9 cellular contexts compared by ENCODE assay signal in the genomic region with DNA sequence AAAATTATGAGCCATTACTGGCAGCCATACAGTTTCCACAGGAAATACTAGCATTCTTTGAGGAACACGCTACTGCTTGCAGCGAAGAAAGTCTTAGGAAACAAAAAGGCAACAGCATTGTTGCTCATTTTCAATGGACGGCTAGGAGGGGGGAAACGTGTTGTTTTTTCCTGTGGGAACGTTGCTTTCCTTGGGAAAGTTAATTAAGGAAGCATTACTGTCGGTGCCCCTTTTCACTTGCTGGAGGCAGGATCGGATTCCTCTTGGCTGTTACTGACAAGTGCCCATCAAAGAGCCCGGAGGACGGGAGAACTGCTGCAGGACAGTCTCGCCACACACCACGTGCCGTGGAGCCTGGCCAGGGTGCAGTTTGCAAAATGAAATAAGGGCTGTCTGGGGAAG. TPM values are rescaled to one million over a fixed set of nuclear protein-coding genes. Genes with fewer than 3 reads are reported as not detected.
DNase-seq lines count a peak whose midpoint lies in the region; ATAC-seq lines count a peak whose summit lies in the region.
"Had no signal": no experiment of that assay in that cellular context is flagged by ENCODE, and none has a peak within 500 bp of the region (broad histone marks: within the 10 kb centered on the region; RNA-seq: fewer than 3 reads in every experiment).

No MANE protein-coding gene starts in this region.

- no peaks in the 10 kb centered on the region for H3K36me3 ChIP-seq in naive thymus-derived CD4-positive, alpha-beta T cell (ENCODE audit: control insufficient read depth in 2 of 3, insufficient read depth in 3 of 3, low read length in 3 of 3)

- no peaks in the 10 kb centered on the region for H3K9me3 ChIP-seq in naive thymus-derived CD4-positive, alpha-beta T cell (ENCODE audit: control insufficient read depth in 2 of 3, low read length in 3 of 3)

- H3K4me1 ChIP-seq in naive thymus-derived CD4-positive, alpha-beta T cell (ENCODE audit: control insufficient read depth in 2 of 2, insufficient read depth in 2 of 2, low read length in 2 of 2) = no peaks in the 10 kb centered on the region

- peak overlapping the region in 7 of 10 donors; percentile 21 to 68 (median 52) for H3K4me3 Mint-ChIP-seq in naive thymus-derived CD4-positive, alpha-beta T cell
- no peak overlapping the region for H3K4me3 Mint-ChIP-seq in immature natural killer cell

- no peak for ATAC-seq in naive thymus-derived CD4-positive, alpha-beta T cell
- ATAC-seq in GM18498 (IDR thresholded peaks at IDR 0.05; ENCODE audit: unreplicated experiment) = no peak
- ATAC-seq in GM21367 (IDR thresholded peaks at IDR 0.05; ENCODE audit: unreplicated experiment) = no peak

- intact Hi-C loops in naive thymus-derived CD4-positive, alpha-beta T cell (cut with micrococcal nuclease) = no loop called here

- peaks cover 0 to 2% (median 0%) of the 10 kb centered on the region in 5 donors for H3K36me3 Mint-ChIP-seq in naive thymus-derived CD4-positive, alpha-beta T cell
- peaks cover 0 to 4% (median 0%) of the 10 kb centered on the region in 3 donors for H3K36me3 Mint-ChIP-seq in immature natural killer cell

- peaks cover 0 to 14% (median 4%) of the 10 kb centered on the region in 7 donors for H3K4me1 Mint-ChIP-seq in naive thymus-derived CD4-positive, alpha-beta T cell
- no peaks in the 10 kb centered on the region for H3K4me1 Mint-ChIP-seq in immature natural killer cell

- no peak overlapping the region for H3K27ac Mint-ChIP-seq in naive thymus-derived CD4-positive, alpha-beta T cell
- H3K27ac Mint-ChIP-seq in immature natural killer cell = no peak overlapping the region

- peaks cover 0 to 14% (median 2%) of the 10 kb centered on the region in 11 donors for H3K9me3 Mint-ChIP-seq in naive thymus-derived CD4-positive, alpha-beta T cell
- H3K9me3 Mint-ChIP-seq in immature natural killer cell = peaks cover 2 to 31% (median 12%) of the 10 kb centered on the region in 6 donors

- no peak overlapping the region for H3K27ac ChIP-seq in naive thymus-derived CD4-positive, alpha-beta T cell (ENCODE audit: low read depth, low read length)

- CTCF ChIA-PET in naive thymus-derived CD4-positive, alpha-beta T cell (lab: Charles Lee) = no interaction called here

- peaks cover 0 to 13% of the 10 kb centered on the region in 2 donors for H3K27me3 ChIP-seq in naive thymus-derived CD4-positive, alpha-beta T cell (ENCODE audit: control insufficient read depth in 2 of 2, insufficient read depth in 2 of 2, low read length in 2 of 2)

- peaks cover 54 to 75% (median 61%) of the 10 kb centered on the region in 5 donors for H3K27me3 Mint-ChIP-seq in naive thymus-derived CD4-positive, alpha-beta T cell
- H3K27me3 Mint-ChIP-seq in immature natural killer cell (ENCODE audit: low read depth in 3 of 3) = peaks cover 13 to 24% (median 15%) of the 10 kb centered on the region in 3 donors

- DNase-seq in AG08395 (ENCODE audit: low spot score) = peak; percentile 45
- DNase-seq in NCI-H748 (lab: John Stamatoyannopoulos, UW; ENCODE audit: unreplicated experiment) = peak; percentile 63
- DNase-seq in fibroblast of gingiva (ENCODE audit: low read depth) = peak; percentile 37
- no peak for DNase-seq in naive thymus-derived CD4-positive, alpha-beta T cell
- DNase-seq in NK-92 (lab: John Stamatoyannopoulos, UW; ENCODE audit: unreplicated experiment) = no peak
- DNase-seq in immature natural killer cell = no peak

- H3K4me3 ChIP-seq in naive thymus-derived CD4-positive, alpha-beta T cell (ENCODE audit: low read length) = no peak overlapping the region
- H3K4me3 ChIP-seq: K562 had no signal

- POLR2A ChIA-PET in naive thymus-derived CD4-positive, alpha-beta T cell (lab: Charles Lee) = no interaction called here

RNA-seq across cellular contexts. Expression of a gene that starts 1.0 kb away (rescaled TPM):
- under 1 TPM in 1 of 5 experiments, not detected in 4; 0.17 TPM for total RNA-seq in naive thymus-derived CD4-positive, alpha-beta T cell
- polyA plus RNA-seq in naive thymus-derived CD4-positive, alpha-beta T cell = not detected
- polyA plus RNA-seq in immature natural killer cell = not detected
- total RNA-seq: K562 had no signal

Comparison
In these comparisons a context has a peak if more than half of its experiments do, and no peak if none do; other contexts are left out.
1. DNase-seq: peak in AG08395 (single experiment), NCI-H748 (single experiment) and fibroblast of gingiva (single experiment); none in naive thymus-derived CD4-positive, alpha-beta T cell (0 of 9), NK-92 (single experiment) and immature natural killer cell (0 of 3).
2. H3K4me3 Mint-ChIP-seq: peak in naive thymus-derived CD4-positive, alpha-beta T cell (7 of 10); none in immature natural killer cell (0 of 5).